In genomic region chr9:121267689-121268597, GRCh38 we compare ENCODE assay signal across 8 cellular contexts. TPM values are rescaled to one million over a fixed set of nuclear protein-coding genes. Genes with fewer than 3 reads are reported as not detected.
DNase-seq lines count a peak whose midpoint lies in the region; ATAC-seq and TF ChIP-seq lines count a peak whose summit lies in the region.

Gene GSN (plus strand): TSS chr9:121268162. CDS start chr9:121301972, 33,810 bp downstream.

- H3K36me3 Mint-ChIP-seq in naive thymus-derived CD8-positive, alpha-beta T cell = peaks cover 0 to 2% (median 0%) of the 10 kb centered on the region in 3 donors

- H3K4me3 ChIP-seq in ACC112 (ENCODE audit: low read depth, low read length) = peak within 1 kb of the TSS; percentile 99

- no peaks in the 10 kb centered on the region for H3K27me3 ChIP-seq in ACC112 (ENCODE audit: insufficient read depth, low read length)

- peak within 1 kb of the TSS in 7 of 10 donors; percentile 3 to 62 (median 35) for H3K27ac Mint-ChIP-seq in naive thymus-derived CD8-positive, alpha-beta T cell

- H3K27me3 Mint-ChIP-seq in naive thymus-derived CD8-positive, alpha-beta T cell = peaks cover 0 to 16% (median 7%) of the 10 kb centered on the region in 5 donors

- peaks cover 6 to 47% (median 18%) of the 10 kb centered on the region in 4 donors for H3K4me1 Mint-ChIP-seq in naive thymus-derived CD8-positive, alpha-beta T cell

- ATAC-seq in GM18909 (IDR thresholded peaks at IDR 0.05; ENCODE audit: poor library complexity, unreplicated experiment) (peak; percentile 69), HG03342 (IDR thresholded peaks at IDR 0.05; ENCODE audit: unreplicated experiment) (peak; percentile 60)
- peak; percentile 78 to 92 for ATAC-seq in naive thymus-derived CD8-positive, alpha-beta T cell

- peak; percentile 36 for DNase-seq in activated effector memory CD4-positive, alpha-beta T cell treated with Interleukin-2 at 50 U/mL for 16 hours
- DNase-seq in fibroblast of peridontal ligament (ENCODE audit: extremely low read depth) (peak; percentile 64), stromal cell of bone marrow (ENCODE audit: low read depth) (peak; percentile 48)
- peak; percentile 4 to 68 (median 32) for DNase-seq in naive thymus-derived CD8-positive, alpha-beta T cell

- no peaks in the 10 kb centered on the region for H3K36me3 ChIP-seq in ACC112 (ENCODE audit: insufficient read depth, low read length)

- peaks cover 47% of the 10 kb centered on the region for H3K79me2 ChIP-seq in ACC112 (ENCODE audit: control insufficient read depth, insufficient read depth, low read length, unreplicated experiment)

- H2AFZ ChIP-seq in ACC112 (ENCODE audit: low read length, unreplicated experiment) = peak within 1 kb of the TSS; percentile 97

- H3K27ac ChIP-seq in ACC112 (ENCODE audit: low read depth, low read length) = peak within 1 kb of the TSS; percentile 71

- H3K9me3 Mint-ChIP-seq in naive thymus-derived CD8-positive, alpha-beta T cell = no peaks in the 10 kb centered on the region

- POLR2A ChIA-PET in naive thymus-derived CD8-positive, alpha-beta T cell (lab: Charles Lee) = no interaction called here

- H3K4me3 Mint-ChIP-seq in naive thymus-derived CD8-positive, alpha-beta T cell = peak within 1 kb of the TSS; percentile 73 to 88 (median 83)

- H3K4me1 ChIP-seq in ACC112 (ENCODE audit: control insufficient read depth, insufficient read depth, low read length, unreplicated experiment) = peaks cover 39% of the 10 kb centered on the region

TF ChIP-seq in PFSK-1, 5 proteins besides CTCF, POLR2A, EP300 and RAD21:
- TF ChIP-seq SIN3A (IDR thresholded peaks at IDR 0.05; ENCODE audit: borderline replicate concordance, insufficient read depth, low read length) (no peak), POLR2AphosphoS5 (IDR thresholded peaks at IDR 0.05; ENCODE audit: low read depth, low read length) (peak; percentile 35; the same call in 1 of the 2 replicates)
TF ChIP-seq in PFSK-1: peak in this region for 1.

RNA-seq across cellular contexts. Expression of gene GSN, which starts in this region (rescaled TPM):
- 5.4 TPM for polyA plus RNA-seq in PFSK-1 (2012; ENCODE audit: insufficient read length, low read depth)
- 1 to 10 TPM; 7.0 to 7.9 TPM for total RNA-seq in naive thymus-derived CD8-positive, alpha-beta T cell
- 1 to 10 TPM; 2.0 to 3.3 (median 3.0) TPM for polyA plus RNA-seq in naive thymus-derived CD8-positive, alpha-beta T cell

Comparison
In these comparisons a context has a peak if more than half of its experiments do, and no peak if none do; other contexts are left out.
1. Peak in every context shown above with its lines: DNase-seq, ATAC-seq, H3K4me3 ChIP-seq and H3K27ac ChIP-seq.